In the genomic region with DNA sequence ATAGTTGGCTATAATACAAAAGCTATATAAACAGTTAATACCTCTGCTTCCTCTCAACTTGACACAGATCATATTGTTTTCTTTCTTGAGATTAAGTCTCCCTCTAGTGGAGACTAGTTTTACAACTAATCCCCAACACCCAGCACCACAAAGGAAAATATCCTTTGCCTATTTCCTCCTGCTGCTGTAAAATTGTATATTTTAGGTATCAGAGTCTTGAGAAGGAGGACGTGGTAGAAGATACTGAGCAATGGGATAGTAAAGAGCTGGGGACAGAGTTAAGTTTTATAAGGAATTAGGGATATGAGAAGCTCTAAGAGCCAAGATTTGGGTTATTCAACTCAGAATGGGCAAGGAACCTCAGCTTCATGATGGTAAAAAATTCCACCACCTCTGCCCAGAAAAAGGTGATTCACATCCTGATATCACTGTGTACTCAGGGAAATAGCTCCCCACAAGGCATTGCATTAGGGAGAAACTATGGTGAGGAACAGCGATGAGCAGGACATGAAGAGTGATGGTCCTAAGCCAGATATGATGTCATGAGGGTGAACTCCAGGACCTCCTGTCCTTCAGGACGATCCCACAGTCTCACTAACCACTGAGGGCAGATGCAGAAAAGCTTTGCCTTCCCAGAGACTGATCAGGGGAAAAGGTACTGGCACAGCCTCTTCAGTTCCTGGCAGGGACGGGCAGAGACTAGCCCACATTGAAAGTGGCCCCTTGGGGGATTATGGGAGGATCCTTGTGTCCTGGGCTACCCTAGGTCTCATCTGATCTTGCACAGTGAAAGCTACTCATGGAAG, we compare ENCODE assay signal across 8 cellular contexts. TPM values are rescaled to one million over a fixed set of nuclear protein-coding genes. Genes with fewer than 3 reads are reported as not detected.
A peak's percentile ranks its signal among the peaks of the same experiment; 100 is the strongest.
DNase-seq lines count a peak whose midpoint lies in the region; ATAC-seq and TF ChIP-seq lines count a peak whose summit lies in the region.

No MANE protein-coding gene starts in this region.

- POLR2A ChIA-PET in SK-N-SH (lab: Yijun Ruan, JAX) = no interaction called here

- H2AFZ ChIP-seq in SK-N-SH (ENCODE audit: low read depth) = peak overlapping the region; percentile 90

- peak overlapping the region in 1 of 2 experiments; percentile 72; a peak in 2 of 4 replicates for H3K27ac ChIP-seq in SK-N-SH (ENCODE audit: low read depth in 2 of 2, low read length in 1 of 2)
- H3K27ac ChIP-seq in esophagus (ENCODE audit: low read depth in 2 of 2, low read length in 1 of 2) = peak overlapping the region; percentile 1 to 4

- no peaks in the 10 kb centered on the region for H3K9me3 Mint-ChIP-seq in activated naive CD4-positive, alpha-beta T cell treated with anti-CD3 and anti-CD28 coated beads, Interleukin-2, amount 50 U/mL, for 72 hours
- no peaks in the 10 kb centered on the region for H3K9me3 Mint-ChIP-seq in activated naive CD4-positive, alpha-beta T cell treated with anti-CD3 and anti-CD28 coated beads for 36 hours
- no peaks in the 10 kb centered on the region for H3K9me3 Mint-ChIP-seq in natural killer cell treated with Interleukin-12 subunit alpha and Interleukin-12 subunit beta and Interleukin-15 and Interleukin-18, amount 100 ng/mL, for 72 hours

- peak overlapping the region in 1 of 2 donors; percentile 61 for H3K27ac Mint-ChIP-seq in activated naive CD4-positive, alpha-beta T cell treated with anti-CD3 and anti-CD28 coated beads, Interleukin-2, amount 50 U/mL, for 72 hours
- no peak overlapping the region for H3K27ac Mint-ChIP-seq in activated naive CD4-positive, alpha-beta T cell treated with anti-CD3 and anti-CD28 coated beads for 36 hours
- peak overlapping the region in 1 of 2 donors; percentile 4 for H3K27ac Mint-ChIP-seq in natural killer cell treated with Interleukin-12 subunit alpha and Interleukin-12 subunit beta and Interleukin-15 and Interleukin-18, amount 100 ng/mL, for 72 hours

- H3K4me2 ChIP-seq in SK-N-SH = peak overlapping the region; percentile 58

- CTCF ChIA-PET in activated naive CD4-positive, alpha-beta T cell treated with anti-CD3 and anti-CD28 coated beads for 36 hours (lab: Charles Lee) = interaction anchor here (0.5 to 9.2 kb wide), 44 partner anchors 8 to 1630 kb away, joined by 3 to 179 read pairs (median 5); a partner anchor contains a TSS
- CTCF ChIA-PET in SK-N-SH (lab: Yijun Ruan, JAX) = interaction anchor here (0.6 to 6.6 kb wide), 45 partner anchors 8 to 311 kb away, joined by 3 to 78 read pairs (median 6); a partner anchor contains a TSS

- no peak for TF ChIP-seq EP300 in SK-N-SH (IDR thresholded peaks at IDR 0.05; ENCODE audit: borderline replicate concordance in 1 of 2, low read depth in 1 of 2, low read length in 1 of 2)

- H3K9me2 ChIP-seq in SK-N-SH = no peaks in the 10 kb centered on the region

- H3K9ac ChIP-seq in SK-N-SH = peak overlapping the region; percentile 46

- no peak for DNase-seq in activated naive CD4-positive, alpha-beta T cell treated with anti-CD3 and anti-CD28 coated beads, Interleukin-2, amount 50 U/mL, for 72 hours (ENCODE audit: low spot score in 2 of 2)
- DNase-seq in activated naive CD4-positive, alpha-beta T cell treated with anti-CD3 and anti-CD28 coated beads for 36 hours = no peak
- DNase-seq in NCI-H1048 (lab: John Stamatoyannopoulos, UW) (peak; percentile 22), SK-N-SH (peak; percentile 60)
- DNase-seq in natural killer cell treated with Interleukin-12 subunit alpha and Interleukin-12 subunit beta and Interleukin-15 and Interleukin-18, amount 100 ng/mL, for 72 hours (ENCODE audit: low spot score) = no peak

- peak; percentile 70 to 88 for ATAC-seq in activated naive CD4-positive, alpha-beta T cell treated with anti-CD3 and anti-CD28 coated beads, Interleukin-2, amount 50 U/mL, for 72 hours
- peak; percentile 77 to 80 for ATAC-seq in natural killer cell treated with Interleukin-12 subunit alpha and Interleukin-12 subunit beta and Interleukin-15 and Interleukin-18, amount 100 ng/mL, for 72 hours
- ATAC-seq in GM19455 (IDR thresholded peaks at IDR 0.05; ENCODE audit: unreplicated experiment) (no peak), GM18498 (IDR thresholded peaks at IDR 0.05; ENCODE audit: unreplicated experiment) (no peak)

- no peaks in the 10 kb centered on the region for H4K20me1 ChIP-seq in SK-N-SH (ENCODE audit: insufficient read depth)

- intact Hi-C loops in activated naive CD4-positive, alpha-beta T cell treated with anti-CD3 and anti-CD28 coated beads for 36 hours (cut with micrococcal nuclease) = loop anchor here (1.0 to 5.0 kb wide), 5 partner anchors 68 to 215 kb away; a partner anchor contains a TSS

- H3K36me3 ChIP-seq in SK-N-SH (replicated peaks in 1 of 2; ENCODE audit: control insufficient read depth in 1 of 2, insufficient read depth in 2 of 2, low read length in 1 of 2) (no peaks in the 10 kb centered on the region), esophagus (ENCODE audit: control insufficient read depth in 2 of 2, insufficient read depth in 2 of 2, low read length in 1 of 2) (no peaks in the 10 kb centered on the region)

- peaks cover 18% of the 10 kb centered on the region for H3K4me1 Mint-ChIP-seq in activated naive CD4-positive, alpha-beta T cell treated with anti-CD3 and anti-CD28 coated beads for 36 hours (ENCODE audit: low read depth)
- H3K4me1 Mint-ChIP-seq in natural killer cell treated with Interleukin-12 subunit alpha and Interleukin-12 subunit beta and Interleukin-15 and Interleukin-18, amount 100 ng/mL, for 72 hours (ENCODE audit: low read depth in 2 of 2) = peaks cover 9% of the 10 kb centered on the region in 2 donors

- H3K36me3 Mint-ChIP-seq in activated naive CD4-positive, alpha-beta T cell treated with anti-CD3 and anti-CD28 coated beads, Interleukin-2, amount 50 U/mL, for 72 hours = peaks cover 0 to 10% of the 10 kb centered on the region in 2 donors
- H3K36me3 Mint-ChIP-seq in activated naive CD4-positive, alpha-beta T cell treated with anti-CD3 and anti-CD28 coated beads for 36 hours (ENCODE audit: low read depth) = peaks cover 5% of the 10 kb centered on the region
- H3K36me3 Mint-ChIP-seq in natural killer cell treated with Interleukin-12 subunit alpha and Interleukin-12 subunit beta and Interleukin-15 and Interleukin-18, amount 100 ng/mL, for 72 hours = no peaks in the 10 kb centered on the region

- H3K4me3 ChIP-seq in SK-N-SH (ENCODE audit: low read depth in 2 of 2, low read length in 1 of 2) (peak overlapping the region in 1 of 2 experiments; percentile 34; a peak in 2 of 4 replicates), esophagus (ENCODE audit: low read depth in 1 of 2, low read length in 2 of 2) (no peak overlapping the region)

- no peak overlapping the region for H3K4me3 Mint-ChIP-seq in activated naive CD4-positive, alpha-beta T cell treated with anti-CD3 and anti-CD28 coated beads for 36 hours
- no peak overlapping the region for H3K4me3 Mint-ChIP-seq in natural killer cell treated with Interleukin-12 subunit alpha and Interleukin-12 subunit beta and Interleukin-15 and Interleukin-18, amount 100 ng/mL, for 72 hours

- WGBS in SK-N-SH (ENCODE audit: low lambda C conversion rate) = 24% methylated on average over 4 of the region's 4 CpGs
- WGBS in esophagus, 2 donors = 19 to 25% methylated on average over 4 of the region's 4 CpGs

- TF ChIP-seq RAD21 in SK-N-SH (IDR thresholded peaks at IDR 0.05; ENCODE audit: low read length) = peak; percentile 78

- H3K79me2 ChIP-seq in SK-N-SH (ENCODE audit: insufficient read depth) = no peaks in the 10 kb centered on the region

- TF ChIP-seq CTCF in SK-N-SH (IDR thresholded peaks at IDR 0.05) = peak; percentile 81

- H3K9me3 ChIP-seq in SK-N-SH (no peaks in the 10 kb centered on the region), esophagus (ENCODE audit: control insufficient read depth in 2 of 2, insufficient read depth in 1 of 2, low read depth in 1 of 2, low read length in 1 of 2) (no peaks in the 10 kb centered on the region)

- H3K4me1 ChIP-seq in SK-N-SH (ENCODE audit: control insufficient read depth in 1 of 2, insufficient read depth in 2 of 2, low read depth in 1 of 2, low read length in 1 of 2) (no peaks in the 10 kb centered on the region; a peak in 1 of 4 replicates), esophagus (ENCODE audit: control insufficient read depth in 2 of 2, insufficient read depth in 2 of 2, low read length in 1 of 2) (no peaks in the 10 kb centered on the region)

- H3K27me3 Mint-ChIP-seq in activated naive CD4-positive, alpha-beta T cell treated with anti-CD3 and anti-CD28 coated beads for 36 hours (ENCODE audit: low read depth) = no peaks in the 10 kb centered on the region
- no peaks in the 10 kb centered on the region for H3K27me3 Mint-ChIP-seq in natural killer cell treated with Interleukin-12 subunit alpha and Interleukin-12 subunit beta and Interleukin-15 and Interleukin-18, amount 100 ng/mL, for 72 hours

- peaks cover 23% of the 10 kb centered on the region for H3F3A ChIP-seq in SK-N-SH (replicated peaks; ENCODE audit: insufficient read depth)

- H3K27me3 ChIP-seq in SK-N-SH (ENCODE audit: insufficient read depth) (no peaks in the 10 kb centered on the region), esophagus (ENCODE audit: control insufficient read depth in 1 of 2, insufficient read depth in 2 of 2, low read length in 2 of 2) (no peaks in the 10 kb centered on the region)

TF ChIP-seq in SK-N-SH, 30 proteins besides CTCF, POLR2A, EP300 and RAD21:
- peak; percentile 56 for TF ChIP-seq SMC3 (IDR thresholded peaks at IDR 0.05; ENCODE audit: low read depth, low read length)
- TF ChIP-seq GABPA (IDR thresholded peaks at IDR 0.05; ENCODE audit: low read depth) = no peak
- TF ChIP-seq TCF12 (IDR thresholded peaks at IDR 0.05) = peak; percentile 17; the same call in 1 of the 2 replicates

RNA-seq across cellular contexts. Expression of a gene that starts 14.7 kb away (rescaled TPM):
- total RNA-seq in activated naive CD4-positive, alpha-beta T cell treated with anti-CD3 and anti-CD28 coated beads, Interleukin-2, amount 50 U/mL, for 72 hours = not detected
- not detected for total RNA-seq in activated naive CD4-positive, alpha-beta T cell treated with anti-CD3 and anti-CD28 coated beads for 36 hours
- not detected in 2 replicates for polyA plus RNA-seq in SK-N-SH (2012; rRNA removed)
- polyA plus RNA-seq in SK-N-SH (2012; cell fraction: cytosol; rRNA removed) = not detected in 2 replicates
- polyA plus RNA-seq in SK-N-SH (2012; cell fraction: nucleus; rRNA removed) = 0.14 TPM in 1 of 2 replicates, not detected in the other
- not detected for polyA plus RNA-seq in esophagus
- total RNA-seq in natural killer cell treated with Interleukin-12 subunit alpha and Interleukin-12 subunit beta and Interleukin-15 and Interleukin-18, amount 100 ng/mL, for 72 hours = not detected

Comparison
In these comparisons a context has a peak if more than half of its experiments do, and no peak if none do; other contexts are left out.
1. ATAC-seq: peak in activated naive CD4-positive, alpha-beta T cell treated with anti-CD3 and anti-CD28 coated beads, Interleukin-2, amount 50 U/mL, for 72 hours (2 of 2) and natural killer cell treated with Interleukin-12 subunit alpha and Interleukin-12 subunit beta and Interleukin-15 and Interleukin-18, amount 100 ng/mL, for 72 hours (2 of 2); none in GM19455 (single experiment) and GM18498 (single experiment).
2. DNase-seq: peak in NCI-H1048 (single experiment) and SK-N-SH (single experiment); none in activated naive CD4-positive, alpha-beta T cell treated with anti-CD3 and anti-CD28 coated beads, Interleukin-2, amount 50 U/mL, for 72 hours (0 of 2), activated naive CD4-positive, alpha-beta T cell treated with anti-CD3 and anti-CD28 coated beads for 36 hours (single experiment) and natural killer cell treated with Interleukin-12 subunit alpha and Interleukin-12 subunit beta and Interleukin-15 and Interleukin-18, amount 100 ng/mL, for 72 hours (single experiment).